In the genomic region with DNA sequence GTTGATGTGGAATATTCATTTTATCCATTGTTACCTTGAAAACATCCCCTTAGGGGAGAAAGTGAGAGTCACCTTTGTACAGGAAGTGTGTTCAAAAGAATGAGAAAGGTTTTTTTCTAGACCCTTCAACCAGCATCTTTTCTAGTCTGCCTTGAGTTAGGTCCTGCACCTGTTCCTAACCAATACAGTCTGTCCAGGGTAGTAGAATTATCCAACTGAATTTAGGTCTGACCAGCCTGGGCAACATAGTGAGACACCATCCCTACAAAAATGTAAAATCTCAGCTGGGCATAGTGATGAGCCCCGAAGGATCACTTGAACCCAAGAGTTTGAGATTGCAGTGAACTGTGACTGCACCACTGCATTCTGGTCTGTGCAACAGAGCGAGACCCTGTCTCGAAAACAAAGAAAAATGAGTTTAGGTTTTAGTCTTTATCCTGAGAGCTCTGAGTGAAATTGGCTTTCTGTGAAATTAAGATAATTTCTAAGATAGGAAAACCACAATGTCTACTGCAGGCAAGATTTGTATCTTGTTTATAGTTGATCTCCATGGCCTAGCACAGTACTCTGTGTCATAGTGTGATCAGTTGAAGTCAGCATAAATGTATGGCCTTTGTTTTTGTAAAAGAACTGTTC, we compare ENCODE assay signal across 9 cellular contexts. TPM values are rescaled to one million over a fixed set of nuclear protein-coding genes. Genes with fewer than 3 reads are reported as not detected.
DNase-seq lines count a peak whose midpoint lies in the region; ATAC-seq and TF ChIP-seq lines count a peak whose summit lies in the region.
"Had no signal": no experiment of that assay in that cellular context is flagged by ENCODE, and none has a peak within 500 bp of the region (broad histone marks: within the 10 kb centered on the region; RNA-seq: fewer than 3 reads in every experiment).

No MANE protein-coding gene starts in this region.

- no peaks in the 10 kb centered on the region for H3K9me3 Mint-ChIP-seq in T-helper 2 cell treated with Interferon-gamma antibody and Interleukin-4, amounts not matched to agents 5 μg/mL and 100 μg/mL, for 36 hours
- H3K9me3 Mint-ChIP-seq: natural killer cell treated with Interleukin-12 subunit alpha and Interleukin-12 subunit beta and Interleukin-15 and Interleukin-18, amount 100 ng/mL, for 72 hours had no signal

- peaks cover 41% of the 10 kb centered on the region for H3K4me1 Mint-ChIP-seq in T-helper 2 cell treated with Interferon-gamma antibody and Interleukin-4, amounts not matched to agents 5 μg/mL and 100 μg/mL, for 36 hours (ENCODE audit: low read depth)

- peak; percentile 70 for ATAC-seq in HG02973 (IDR thresholded peaks at IDR 0.05; ENCODE audit: unreplicated experiment)
- ATAC-seq in left cardiac atrium = no peak

- H3K27me3 Mint-ChIP-seq in T-helper 2 cell treated with Interferon-gamma antibody and Interleukin-4, amounts not matched to agents 5 μg/mL and 100 μg/mL, for 36 hours (ENCODE audit: low read depth) = no peaks in the 10 kb centered on the region
- H3K27me3 Mint-ChIP-seq: natural killer cell treated with Interleukin-12 subunit alpha and Interleukin-12 subunit beta and Interleukin-15 and Interleukin-18, amount 100 ng/mL, for 72 hours had no signal

- H3K36me3 Mint-ChIP-seq in T-helper 2 cell treated with Interferon-gamma antibody and Interleukin-4, amounts not matched to agents 5 μg/mL and 100 μg/mL, for 36 hours (ENCODE audit: low read depth) = peaks cover 11% of the 10 kb centered on the region
- H3K36me3 Mint-ChIP-seq: natural killer cell treated with Interleukin-12 subunit alpha and Interleukin-12 subunit beta and Interleukin-15 and Interleukin-18, amount 100 ng/mL, for 72 hours had no signal

- intact Hi-C loops in left cardiac atrium (cut with DNase I) = no loop called here

- TF ChIP-seq CTCF in GM20000 (IDR thresholded peaks at IDR 0.05; ENCODE audit: extremely low read depth, missing control alignments) = no peak

- H3K27ac Mint-ChIP-seq in T-helper 2 cell treated with Interferon-gamma antibody and Interleukin-4, amounts not matched to agents 5 μg/mL and 100 μg/mL, for 36 hours = peak overlapping the region; percentile 71
- H3K27ac Mint-ChIP-seq: natural killer cell treated with Interleukin-12 subunit alpha and Interleukin-12 subunit beta and Interleukin-15 and Interleukin-18, amount 100 ng/mL, for 72 hours had no signal

- DNase-seq in stimulated activated CD4-positive, alpha-beta T cell treated with anti-CD3 and anti-CD28 coated beads, Interleukin-1b, Interleukin-23, amount 100 ng/mL, for 48 hours = peak; percentile 4
- no peak for DNase-seq in stimulated activated CD4-positive, alpha-beta T cell treated with anti-CD3 and anti-CD28 coated beads, Interleukin-4, amount 100 ng/mL, for 24 hours
- peak; percentile 18 for DNase-seq in T-helper 2 cell treated with Interferon-gamma antibody and Interleukin-4, amounts not matched to agents 5 μg/mL and 100 μg/mL, for 36 hours (ENCODE audit: low spot score)
- DNase-seq in left cardiac atrium (no peak), A172 (ENCODE audit: low spot score) (no peak), GM20000 (ENCODE audit: low spot score) (no peak), NAMALWA (ENCODE audit: low spot score) (no peak)

- peak overlapping the region; percentile 64 for H3K4me3 Mint-ChIP-seq in T-helper 2 cell treated with Interferon-gamma antibody and Interleukin-4, amounts not matched to agents 5 μg/mL and 100 μg/mL, for 36 hours

RNA-seq across cellular contexts. Expression of a gene that starts 25.2 kb away (rescaled TPM):
- total RNA-seq in left cardiac atrium = 100 to 1,000 TPM; 168 to 181 TPM
- total RNA-seq in A172 (2014; rRNA removed; shearing (Covaris generic)) = 20.7 and 21.5 TPM in 2 replicates

Comparison
In these comparisons a context has a peak if more than half of its experiments do, and no peak if none do; other contexts are left out.
1. DNase-seq: peak in stimulated activated CD4-positive, alpha-beta T cell treated with anti-CD3 and anti-CD28 coated beads, Interleukin-1b, Interleukin-23, amount 100 ng/mL, for 48 hours (single experiment) and T-helper 2 cell treated with Interferon-gamma antibody and Interleukin-4, amounts not matched to agents 5 μg/mL and 100 μg/mL, for 36 hours (single experiment); none in stimulated activated CD4-positive, alpha-beta T cell treated with anti-CD3 and anti-CD28 coated beads, Interleukin-4, amount 100 ng/mL, for 24 hours (single experiment), left cardiac atrium (single experiment), A172 (single experiment), GM20000 (single experiment) and NAMALWA (single experiment).